In genomic region chr18:79241755-79242154, GRCh38 we compare ENCODE assay signal across 22 cellular contexts.
DNase-seq lines count a peak whose midpoint lies in the region; ATAC-seq and TF ChIP-seq lines count a peak whose summit lies in the region.
"Had no signal": no experiment of that assay in that cellular context is flagged by ENCODE, and none has a peak within 500 bp of the region (broad histone marks: within the 10 kb centered on the region; RNA-seq: fewer than 3 reads in every experiment).

No MANE protein-coding gene starts in this region.

- no peaks in the 10 kb centered on the region; the same call in 1 of the 2 replicates for H4K20me1 ChIP-seq in GM23338 (replicated peaks; ENCODE audit: insufficient read depth)

- ATAC-seq in GM23338, result no peak
- ATAC-seq in GM21390 (IDR thresholded peaks at IDR 0.05; ENCODE audit: unreplicated experiment), result no peak
- ATAC-seq: activated naive CD4-positive, alpha-beta T cell treated with anti-CD3 and anti-CD28 coated beads, Interleukin-2, amount 50 U/mL, for 72 hours; PC-3; stimulated activated effector memory CD8-positive, alpha-beta T cell treated with anti-CD3 and anti-CD28 coated beads, Interleukin-12 subunit alpha, Interleukin-12 subunit beta, amount 100 ng/mL, for 72 hours had no signal

- H3K36me3 ChIP-seq in BE2C (no peaks in the 10 kb centered on the region), breast epithelium (no peaks in the 10 kb centered on the region), GM23338 (ENCODE audit: insufficient read depth) (no peaks in the 10 kb centered on the region)

- no peak overlapping the region for H3K4me3 Mint-ChIP-seq in GM23338
- H3K4me3 Mint-ChIP-seq: activated T-helper 1 cell treated with anti-CD3 and anti-CD28 coated beads, Interleukin-12 subunit alpha, Interleukin-12 subunit beta, Interleukin-2, Interleukin-4 antibody, amounts not matched to agents 30 ng/mL and 10 ng/mL and 1 ng/mL, durations not matched to agents 14 hours and 24 hours and 36 hours; CD8-positive, alpha-beta memory T cell; stimulated activated effector memory CD8-positive, alpha-beta T cell treated with anti-CD3 and anti-CD28 coated beads, Interleukin-12 subunit alpha, Interleukin-12 subunit beta, amount 100 ng/mL, for 72 hours; T-helper 1 cell treated with Interleukin-12 subunit alpha and Interleukin-12 subunit beta and Interleukin-4 antibody, amounts not matched to agents 30 μg/mL and 1 μg/mL, for 36 hours had no signal

- H3K27ac ChIP-seq in breast epithelium (no peak overlapping the region), GM23338 (ENCODE audit: low read depth) (no peak overlapping the region)
- H3K27ac ChIP-seq: KMS-11 had no signal

- peaks cover 24% of the 10 kb centered on the region for H3K4me1 Mint-ChIP-seq in GM23338

- H3K79me2 ChIP-seq in GM23338 (replicated peaks; ENCODE audit: insufficient read depth), result no peaks in the 10 kb centered on the region

- no peak for TF ChIP-seq POLR2A in breast epithelium (IDR thresholded peaks at IDR 0.05)

- intact Hi-C loops in breast epithelium (cut with DNase I; ENCODE audit: low total_unique reads), result no loop called here

- H3K4me1 ChIP-seq in BE2C, result no peaks in the 10 kb centered on the region
- H3K4me1 ChIP-seq in breast epithelium, result no peaks in the 10 kb centered on the region
- H3K4me1 ChIP-seq in GM23338 (ENCODE audit: insufficient read depth), result peaks cover 2% of the 10 kb centered on the region; the same call in 1 of the 2 replicates

- no peaks in the 10 kb centered on the region; the same call in 2 of the 3 replicates for H3K9me3 Mint-ChIP-seq in GM23338
- H3K9me3 Mint-ChIP-seq: activated naive CD4-positive, alpha-beta T cell treated with anti-CD3 and anti-CD28 coated beads, Interleukin-2, amount 50 U/mL, for 72 hours; activated T-helper 1 cell treated with anti-CD3 and anti-CD28 coated beads, Interleukin-12 subunit alpha, Interleukin-12 subunit beta, Interleukin-2, Interleukin-4 antibody, amounts not matched to agents 30 ng/mL and 10 ng/mL and 1 ng/mL, durations not matched to agents 14 hours and 24 hours and 36 hours; stimulated activated effector memory CD8-positive, alpha-beta T cell treated with anti-CD3 and anti-CD28 coated beads, Interleukin-12 subunit alpha, Interleukin-12 subunit beta, amount 100 ng/mL, for 72 hours; T-helper 1 cell treated with Interleukin-12 subunit alpha and Interleukin-12 subunit beta and Interleukin-4 antibody, amounts not matched to agents 30 μg/mL and 1 μg/mL, for 36 hours had no signal

- no peaks in the 10 kb centered on the region for H3K9me2 ChIP-seq in GM23338 (ENCODE audit: insufficient read depth)

- H3K4me2 ChIP-seq in GM23338, result no peak overlapping the region
- H3K4me2 ChIP-seq: KMS-11 had no signal

- H3K36me3 Mint-ChIP-seq in GM23338 (ENCODE audit: low read depth), result no peaks in the 10 kb centered on the region
- H3K36me3 Mint-ChIP-seq: activated naive CD4-positive, alpha-beta T cell treated with anti-CD3 and anti-CD28 coated beads, Interleukin-2, amount 50 U/mL, for 72 hours; stimulated activated effector memory CD8-positive, alpha-beta T cell treated with anti-CD3 and anti-CD28 coated beads, Interleukin-12 subunit alpha, Interleukin-12 subunit beta, amount 100 ng/mL, for 72 hours had no signal

- DNase-seq in BE2C (peak; percentile 39), DMS153 treated with DMSO at 0.1 percent for 48 hours (lab: John Stamatoyannopoulos, UW; ENCODE audit: unreplicated experiment) (peak; percentile 17), NCI-H146 (lab: John Stamatoyannopoulos, UW) (peak; percentile 99), NCI-H774 (lab: John Stamatoyannopoulos, UW) (peak; percentile 41), breast epithelium (ENCODE audit: low spot score in 2 of 2) (no peak), GM23338 (ENCODE audit: low spot score) (no peak)
- DNase-seq: activated CD4-positive, alpha-beta T cell treated with anti-CD3 and anti-CD28 coated beads for 4 hours; aorta; caudate nucleus; CD8-positive, alpha-beta memory T cell; dermis blood vessel endothelial cell; NCI-H526; PC-3; SIG-M5; small intestine; stimulated activated CD4-positive, alpha-beta T cell treated with anti-CD3 and anti-CD28 coated beads, Interleukin-2, amount 100 ng/mL, for 24 hours had no signal

- H3K9me3 ChIP-seq in BE2C, result no peaks in the 10 kb centered on the region
- no peaks in the 10 kb centered on the region for H3K9me3 ChIP-seq in breast epithelium

- no peak overlapping the region for H2AFZ ChIP-seq in GM23338

- H3K27me3 ChIP-seq in BE2C (no peaks in the 10 kb centered on the region), breast epithelium (no peaks in the 10 kb centered on the region), GM23338 (ENCODE audit: insufficient read depth) (no peaks in the 10 kb centered on the region)

- H3K27me3 Mint-ChIP-seq in GM23338 (ENCODE audit: insufficient read depth, low read depth, poor library complexity), result no peaks in the 10 kb centered on the region
- H3K27me3 Mint-ChIP-seq: CD8-positive, alpha-beta memory T cell had no signal

- no peaks in the 10 kb centered on the region for H3F3A ChIP-seq in GM23338 (replicated peaks; ENCODE audit: low read depth)

- no peak overlapping the region for H3K27ac Mint-ChIP-seq in GM23338
- H3K27ac Mint-ChIP-seq: activated naive CD4-positive, alpha-beta T cell treated with anti-CD3 and anti-CD28 coated beads, Interleukin-2, amount 50 U/mL, for 72 hours; activated T-helper 1 cell treated with anti-CD3 and anti-CD28 coated beads, Interleukin-12 subunit alpha, Interleukin-12 subunit beta, Interleukin-2, Interleukin-4 antibody, amounts not matched to agents 30 ng/mL and 10 ng/mL and 1 ng/mL, durations not matched to agents 14 hours and 24 hours and 36 hours; stimulated activated effector memory CD8-positive, alpha-beta T cell treated with anti-CD3 and anti-CD28 coated beads, Interleukin-12 subunit alpha, Interleukin-12 subunit beta, amount 100 ng/mL, for 72 hours; T-helper 1 cell treated with Interleukin-12 subunit alpha and Interleukin-12 subunit beta and Interleukin-4 antibody, amounts not matched to agents 30 μg/mL and 1 μg/mL, for 36 hours had no signal

- no peak overlapping the region for H3K4me3 ChIP-seq in BE2C (ENCODE audit: low read depth, low read length)
- no peak overlapping the region for H3K4me3 ChIP-seq in breast epithelium
- no peak overlapping the region for H3K4me3 ChIP-seq in GM23338

- TF ChIP-seq CTCF in BE2C (IDR thresholded peaks at IDR 0.05; ENCODE audit: low read depth, low read length) (no peak), breast epithelium (IDR thresholded peaks at IDR 0.05) (no peak), GM23338 (conservative IDR thresholded peaks at IDR 0.05; ENCODE audit: low read depth in 2 of 2) (no peak)

TF ChIP-seq in GM23338, 12 proteins besides CTCF, POLR2A, EP300 and RAD21 (continues in another document):
- no peak for TF ChIP-seq POLR2AphosphoS5 (IDR thresholded peaks at IDR 0.05; ENCODE audit: low read depth)

Comparison
In these comparisons a context has a peak if more than half of its experiments do, and no peak if none do; other contexts are left out.
1. DNase-seq: peak in BE2C (single experiment), DMS153 treated with DMSO at 0.1 percent for 48 hours (single experiment), NCI-H146 (single experiment) and NCI-H774 (single experiment); none in breast epithelium (0 of 2) and GM23338 (single experiment).